In the genomic region with DNA sequence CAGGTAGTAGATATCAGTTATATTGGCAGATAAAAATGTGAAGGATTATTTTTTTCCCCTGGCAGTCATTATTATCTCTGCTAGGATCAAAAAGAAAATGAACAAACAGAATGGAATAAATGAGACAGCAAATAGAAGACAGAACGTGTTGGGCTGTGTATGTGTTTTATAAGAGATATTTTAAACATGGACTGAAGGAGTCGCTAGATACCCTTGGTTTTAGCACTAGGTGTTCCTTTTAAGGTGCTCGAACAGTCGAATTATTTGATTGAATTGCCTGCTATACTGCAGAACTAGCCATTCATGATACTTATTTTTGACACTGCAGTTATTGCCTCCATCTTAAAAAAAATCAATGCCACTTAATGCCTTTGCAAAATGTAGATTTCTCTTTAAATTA, we compare ENCODE assay signal across 9 cellular contexts. TPM values are rescaled to one million over a fixed set of nuclear protein-coding genes. Genes with fewer than 3 reads are reported as not detected.
DNase-seq lines count a peak whose midpoint lies in the region; FAIRE-seq and TF ChIP-seq lines count a peak whose summit lies in the region.
"Had no signal": no experiment of that assay in that cellular context is flagged by ENCODE, and none has a peak within 500 bp of the region (broad histone marks: within the 10 kb centered on the region; RNA-seq: fewer than 3 reads in every experiment).

No MANE protein-coding gene starts in this region.

- no peaks in the 10 kb centered on the region for H3K4me1 ChIP-seq in CD4-positive, alpha-beta memory T cell (ENCODE audit: insufficient read depth, low read length)

- H3K27ac ChIP-seq in WERI-Rb-1: no peak overlapping the region
- H3K27ac ChIP-seq in CD4-positive, alpha-beta memory T cell (ENCODE audit: low read depth, low read length): no peak overlapping the region

- POLR2A ChIA-PET in CD4-positive, alpha-beta memory T cell (lab: Charles Lee; ENCODE audit: partially characterized antibody): no interaction called here

- CTCF ChIA-PET in CD4-positive, alpha-beta memory T cell (lab: Charles Lee; ENCODE audit: partially characterized antibody): no interaction called here

- no peaks in the 10 kb centered on the region for H3K9me3 ChIP-seq in WERI-Rb-1 (ENCODE audit: severe bottlenecking)
- H3K9me3 ChIP-seq in CD4-positive, alpha-beta memory T cell (ENCODE audit: control insufficient read depth in 1 of 2, low read length in 2 of 2): no peaks in the 10 kb centered on the region

- DNase-seq in NCI-H1092 treated with DMSO at 0.1 percent for 48 hours (lab: John Stamatoyannopoulos, UW) (peak; percentile 49), NCI-H1092 (lab: John Stamatoyannopoulos, UW) (no peak), NCI-H2081 (lab: John Stamatoyannopoulos, UW) (peak; percentile 71 to 84), WERI-Rb-1 (no peak), HTR-8/SVneo (ENCODE audit: insufficient read length, low spot score) (no peak)
- no peak for DNase-seq in CD4-positive, alpha-beta memory T cell
- no peak for DNase-seq in activated T-cell treated with anti-CD3 and anti-CD28 coated beads, Interleukin-2, amount 50 U/mL, for 1 hour
- DNase-seq: activated naive CD8-positive, alpha-beta T cell treated with anti-CD3 and anti-CD28 coated beads for 36 hours had no signal

- intact Hi-C loops in CD4-positive, alpha-beta memory T cell (cut with micrococcal nuclease): no loop called here

- H3K27me3 Mint-ChIP-seq in nephron (ENCODE audit: low read depth): peaks cover 89% of the 10 kb centered on the region
- peaks cover 34 to 37% of the 10 kb centered on the region in 2 donors for H3K27me3 Mint-ChIP-seq in CD4-positive, alpha-beta memory T cell

- H3K4me3 ChIP-seq in WERI-Rb-1 (ENCODE audit: low read depth, low read length): no peak overlapping the region
- no peak overlapping the region for H3K4me3 ChIP-seq in CD4-positive, alpha-beta memory T cell (ENCODE audit: low read length in 2 of 2)

- H3K27ac Mint-ChIP-seq in nephron: no peak overlapping the region
- no peak overlapping the region for H3K27ac Mint-ChIP-seq in CD4-positive, alpha-beta memory T cell
- H3K27ac Mint-ChIP-seq: activated naive CD8-positive, alpha-beta T cell treated with anti-CD3 and anti-CD28 coated beads for 36 hours had no signal

- peaks cover 28% of the 10 kb centered on the region for H3K4me1 Mint-ChIP-seq in nephron
- H3K4me1 Mint-ChIP-seq in CD4-positive, alpha-beta memory T cell: peaks cover 0 to 3% (median 0%) of the 10 kb centered on the region in 4 donors
- H3K4me1 Mint-ChIP-seq: activated naive CD8-positive, alpha-beta T cell treated with anti-CD3 and anti-CD28 coated beads for 36 hours had no signal

- H3K9me3 Mint-ChIP-seq in nephron: no peaks in the 10 kb centered on the region
- H3K9me3 Mint-ChIP-seq in CD4-positive, alpha-beta memory T cell: peaks cover 2 to 40% (median 21%) of the 10 kb centered on the region in 8 donors

- H3K27me3 ChIP-seq in WERI-Rb-1 (ENCODE audit: insufficient read depth, low read depth, severe bottlenecking): no peaks in the 10 kb centered on the region
- H3K27me3 ChIP-seq in CD4-positive, alpha-beta memory T cell (ENCODE audit: insufficient read depth, low read length): peaks cover 8% of the 10 kb centered on the region

- TF ChIP-seq CTCF in WERI-Rb-1 (IDR thresholded peaks at IDR 0.05; ENCODE audit: low read depth, low read length) (peak; percentile 50; the same call in 1 of the 2 replicates), nephron (IDR thresholded peaks at IDR 0.05; ENCODE audit: unreplicated experiment in 3 of 3) (peak; percentile 19 to 46 (median 21))

- peaks cover 10% of the 10 kb centered on the region for H3K36me3 Mint-ChIP-seq in nephron (ENCODE audit: low read depth)
- H3K36me3 Mint-ChIP-seq in CD4-positive, alpha-beta memory T cell: no peaks in the 10 kb centered on the region
- H3K36me3 Mint-ChIP-seq: activated naive CD8-positive, alpha-beta T cell treated with anti-CD3 and anti-CD28 coated beads for 36 hours had no signal

- H3K36me3 ChIP-seq in WERI-Rb-1: no peaks in the 10 kb centered on the region; the same call in 1 of the 2 replicates
- no peaks in the 10 kb centered on the region for H3K36me3 ChIP-seq in CD4-positive, alpha-beta memory T cell (ENCODE audit: insufficient read depth, low read length)

- H3K4me3 Mint-ChIP-seq in nephron: no peak overlapping the region
- no peak overlapping the region for H3K4me3 Mint-ChIP-seq in CD4-positive, alpha-beta memory T cell
- H3K4me3 Mint-ChIP-seq: activated naive CD8-positive, alpha-beta T cell treated with anti-CD3 and anti-CD28 coated beads for 36 hours had no signal

- no peak for FAIRE-seq in HTR-8/SVneo (lab: Jason Lieb, UNC)

RNA-seq across cellular contexts. Expression of a gene that starts 3.7 kb away (rescaled TPM):
- not detected for total RNA-seq in CD4-positive, alpha-beta memory T cell
- polyA plus RNA-seq in CD4-positive, alpha-beta memory T cell: not detected
- total RNA-seq: activated naive CD8-positive, alpha-beta T cell treated with anti-CD3 and anti-CD28 coated beads for 36 hours had no signal

Comparison
In these comparisons a context has a peak if more than half of its experiments do, and no peak if none do; other contexts are left out.
1. DNase-seq: peak in NCI-H1092 treated with DMSO at 0.1 percent for 48 hours (single experiment) and NCI-H2081 (2 of 2); none in NCI-H1092 (single experiment), WERI-Rb-1 (single experiment), HTR-8/SVneo (single experiment), CD4-positive, alpha-beta memory T cell (0 of 5) and activated T-cell treated with anti-CD3 and anti-CD28 coated beads, Interleukin-2, amount 50 U/mL, for 1 hour (single experiment).